ENCODE assay signal across 8 cellular contexts in genomic region chr11:844693-845644, GRCh38. TPM values are rescaled to one million over a fixed set of nuclear protein-coding genes. Genes with fewer than 3 reads are reported as not detected.
DNase-seq lines count a peak whose midpoint lies in the region; ATAC-seq and TF ChIP-seq lines count a peak whose summit lies in the region.

No MANE protein-coding gene starts in this region.

- peak overlapping the region in 3 of 5 donors; percentile 17 to 42 (median 21) for H3K4me3 Mint-ChIP-seq in immature natural killer cell
- H3K4me3 Mint-ChIP-seq in stimulated activated effector memory CD8-positive, alpha-beta T cell treated with anti-CD3 and anti-CD28 coated beads, Interleukin-12 subunit alpha, Interleukin-12 subunit beta, amount 100 ng/mL, for 72 hours, result peak overlapping the region; percentile 77

- no peak for ATAC-seq in stimulated activated effector memory CD8-positive, alpha-beta T cell treated with anti-CD3 and anti-CD28 coated beads, Interleukin-12 subunit alpha, Interleukin-12 subunit beta, amount 100 ng/mL, for 72 hours
- no peak for ATAC-seq in HG03378 (IDR thresholded peaks at IDR 0.05; ENCODE audit: unreplicated experiment)
- no peak for ATAC-seq in HG02763 (IDR thresholded peaks at IDR 0.05; ENCODE audit: unreplicated experiment)

- H3K36me3 Mint-ChIP-seq in immature natural killer cell, result no peaks in the 10 kb centered on the region
- peaks cover 16% of the 10 kb centered on the region for H3K36me3 Mint-ChIP-seq in stimulated activated effector memory CD8-positive, alpha-beta T cell treated with anti-CD3 and anti-CD28 coated beads, Interleukin-12 subunit alpha, Interleukin-12 subunit beta, amount 100 ng/mL, for 72 hours

- H3K27ac ChIP-seq in mammary epithelial cell (ENCODE audit: insufficient read depth, low read depth, low read length), result no peak overlapping the region

- H3K27me3 ChIP-seq in mammary epithelial cell (ENCODE audit: insufficient read depth, low read length), result no peaks in the 10 kb centered on the region

- intact Hi-C loops in mammary epithelial cell (cut with micrococcal nuclease), result loop anchor here (5.0 to 10.0 kb wide), 2 partner anchors 38 to 80 kb away; partner anchors contain the start of genes AP2A2, PIDD1 and RPLP2

- no peak overlapping the region for H2AFZ ChIP-seq in mammary epithelial cell (ENCODE audit: low read depth, low read length)

- H3K4me2 ChIP-seq in mammary epithelial cell (ENCODE audit: insufficient read depth, low read depth, low read length), result peak overlapping the region; percentile 95

- dilution Hi-C loops in mammary epithelial cell (cut with HindIII; ENCODE audit: low sequenced_read_pairs), result loop anchor here (5.0 kb wide), 2 partner anchors 38 to 73 kb away; partner anchors contain the start of genes PIDD1 and RPLP2

- WGBS in mammary epithelial cell (ENCODE audit: low coverage, missing lambda C conversion rate), result 52% methylated on average over 18 of the region's 31 CpGs

- BruUV-seq in mammary epithelial cell (replicated peaks; lab: Mats Ljungman, UMichigan), result no TSS peak

- CTCF ChIA-PET in mammary epithelial cell (lab: Charles Lee; ENCODE audit: low non-redundant PET), result interaction anchor here (0.5 kb wide), 1 partner anchor 398 kb away, joined by 6 read pairs; no protein-coding TSS in a partner anchor

- H3K4me1 ChIP-seq in mammary epithelial cell (ENCODE audit: insufficient read depth, low read length), result peaks cover 59% of the 10 kb centered on the region

- no peak for TF ChIP-seq CTCF in mammary epithelial cell (conservative IDR thresholded peaks at IDR 0.05 in 1 of 2, IDR thresholded peaks at IDR 0.05 in 1 of 2; ENCODE audit: extremely low read depth in 1 of 2, insufficient read depth in 1 of 2, low read depth in 1 of 2, low read length in 2 of 2)

- peaks cover 18 to 28% of the 10 kb centered on the region in 2 donors for H3K4me1 Mint-ChIP-seq in immature natural killer cell
- peaks cover 27% of the 10 kb centered on the region for H3K4me1 Mint-ChIP-seq in stimulated activated effector memory CD8-positive, alpha-beta T cell treated with anti-CD3 and anti-CD28 coated beads, Interleukin-12 subunit alpha, Interleukin-12 subunit beta, amount 100 ng/mL, for 72 hours

- peak overlapping the region; percentile 18 to 98 (median 93) for H3K4me3 ChIP-seq in mammary epithelial cell (replicated peaks in 1 of 3; ENCODE audit: insufficient read depth in 1 of 3, low read depth in 2 of 3, low read length in 3 of 3)

- H3K9ac ChIP-seq in mammary epithelial cell (ENCODE audit: insufficient read depth, low read length), result no peak overlapping the region

- in situ Hi-C loops in Caki2 (cut with HindIII; ENCODE audit: low pct_unique_long_range_greater_than_20kb, low sequenced_read_pairs), result no loop called here
- in situ Hi-C loops in mammary epithelial cell (cut with MboI; ENCODE audit: low sequenced_read_pairs in 2 of 2), result no loop called here

- peak overlapping the region in 1 of 6 donors; percentile 45 for H3K27ac Mint-ChIP-seq in immature natural killer cell
- H3K27ac Mint-ChIP-seq in stimulated activated effector memory CD8-positive, alpha-beta T cell treated with anti-CD3 and anti-CD28 coated beads, Interleukin-12 subunit alpha, Interleukin-12 subunit beta, amount 100 ng/mL, for 72 hours, result no peak overlapping the region

- H3K9me3 ChIP-seq in mammary epithelial cell (replicated peaks; ENCODE audit: insufficient read depth, low read length), result no peaks in the 10 kb centered on the region

- peaks cover 3% of the 10 kb centered on the region for H3K36me3 ChIP-seq in mammary epithelial cell (ENCODE audit: insufficient read depth, low read length)

- no peaks in the 10 kb centered on the region for H4K20me1 ChIP-seq in mammary epithelial cell (ENCODE audit: insufficient read depth, low read length)

- H3K27me3 Mint-ChIP-seq in immature natural killer cell (ENCODE audit: low read depth in 3 of 3), result peaks cover 1 to 8% (median 7%) of the 10 kb centered on the region in 3 donors

- DNase-seq in Caki2 (ENCODE audit: low read depth) (peak; percentile 94), NAMALWA (ENCODE audit: low spot score) (peak; percentile 57), mammary epithelial cell (no peak), immature natural killer cell (no peak), cortex of kidney (lab: John Stamatoyannopoulos, UW) (no peak)
- DNase-seq in stimulated activated effector memory CD8-positive, alpha-beta T cell treated with anti-CD3 and anti-CD28 coated beads, Interleukin-12 subunit alpha, Interleukin-12 subunit beta, amount 100 ng/mL, for 72 hours (ENCODE audit: low spot score in 2 of 2), result no peak

- H3K9me3 Mint-ChIP-seq in immature natural killer cell, result no peaks in the 10 kb centered on the region
- no peaks in the 10 kb centered on the region for H3K9me3 Mint-ChIP-seq in stimulated activated effector memory CD8-positive, alpha-beta T cell treated with anti-CD3 and anti-CD28 coated beads, Interleukin-12 subunit alpha, Interleukin-12 subunit beta, amount 100 ng/mL, for 72 hours

- H3K79me2 ChIP-seq in mammary epithelial cell (ENCODE audit: insufficient read depth, low read length), result peaks cover 66% of the 10 kb centered on the region

RNA-seq across cellular contexts. Expression of gene TSPAN4, which starts 2.3 kb away (rescaled TPM):
- total RNA-seq in Caki2 (2014; rRNA removed; shearing (Covaris generic); ENCODE audit: low replicate concordance), result 250 and 324 TPM in 2 replicates
- total RNA-seq in mammary epithelial cell, result 10 to 100 TPM; 50.3 to 81.7 TPM
- 114 TPM for polyA plus RNA-seq in mammary epithelial cell
- polyA minus RNA-seq in mammary epithelial cell, result 29.2 TPM
- polyA plus RNA-seq in immature natural killer cell, result 10 to 100 TPM; 23.4 to 38.7 (median 37.2) TPM

RNA-seq across cellular contexts. Expression of gene POLR2L, which starts 2.6 kb away (rescaled TPM):
- total RNA-seq in Caki2 (2014; rRNA removed; shearing (Covaris generic); ENCODE audit: low replicate concordance), result 90.2 and 103 TPM in 2 replicates
- total RNA-seq in mammary epithelial cell, result 100 to 1,000 TPM in 1 of 2 donors, 10 to 100 TPM in 1; 60.0 to 193 TPM
- polyA plus RNA-seq in mammary epithelial cell (235 TPM), immature natural killer cell (100 to 1,000 TPM; 139 to 200 (median 142) TPM)
- polyA minus RNA-seq in mammary epithelial cell, result 110 TPM

RNA-seq across cellular contexts. Expression of gene CD151, which starts 12.2 kb away (rescaled TPM):
- total RNA-seq in Caki2 (2014; rRNA removed; shearing (Covaris generic); ENCODE audit: low replicate concordance), result 873 and 905 TPM in 2 replicates
- total RNA-seq in mammary epithelial cell, result 100 to 1,000 TPM; 387 to 511 TPM
- polyA plus RNA-seq in mammary epithelial cell (721 TPM), immature natural killer cell (10 to 100 TPM; 19.7 to 25.7 (median 23.7) TPM)
- polyA minus RNA-seq in mammary epithelial cell, result 374 TPM

RNA-seq across cellular contexts. Expression of gene CRACR2B, which starts 17.2 kb away (rescaled TPM):
- 15.0 and 29.5 TPM in 2 replicates for total RNA-seq in Caki2 (2014; rRNA removed; shearing (Covaris generic); ENCODE audit: low replicate concordance)
- total RNA-seq in mammary epithelial cell, result under 1 TPM in 1 of 2 donors, not detected in 1; 0.17 TPM
- polyA plus RNA-seq in mammary epithelial cell (0.25 TPM), immature natural killer cell (1 to 10 TPM in 1 of 3 donors, under 1 TPM in 1, not detected in 1; 0.74 to 2.2 TPM)
- not detected for polyA minus RNA-seq in mammary epithelial cell

RNA-seq across cellular contexts. Expression of gene PNPLA2, which starts 26.3 kb away (rescaled TPM):
- 11.6 and 15.3 TPM in 2 replicates for total RNA-seq in Caki2 (2014; rRNA removed; shearing (Covaris generic); ENCODE audit: low replicate concordance)
- 10 to 100 TPM; 14.7 to 62.6 TPM for total RNA-seq in mammary epithelial cell
- polyA plus RNA-seq in mammary epithelial cell, result 13.7 TPM
- 17.2 TPM for polyA minus RNA-seq in mammary epithelial cell
- polyA plus RNA-seq in immature natural killer cell, result 10 to 100 TPM; 10.9 to 42.3 (median 23.4) TPM

Comparison
In these comparisons a context has a peak if more than half of its experiments do, and no peak if none do; other contexts are left out.
1. DNase-seq: peak in Caki2 (single experiment) and NAMALWA (single experiment); none in mammary epithelial cell (single experiment), immature natural killer cell (0 of 3), stimulated activated effector memory CD8-positive, alpha-beta T cell treated with anti-CD3 and anti-CD28 coated beads, Interleukin-12 subunit alpha, Interleukin-12 subunit beta, amount 100 ng/mL, for 72 hours (0 of 2) and cortex of kidney (single experiment).